ENCODE assay signal across 8 cellular contexts in genomic region chr7:34996423-34997090, GRCh38. TPM values are rescaled to one million over a fixed set of nuclear protein-coding genes. Genes with fewer than 3 reads are reported as not detected.
DNase-seq lines count a peak whose midpoint lies in the region; ATAC-seq, FAIRE-seq and TF ChIP-seq lines count a peak whose summit lies in the region.
"Not testable (repeated sequence)": the region's sequence is repeated elsewhere in the genome, so short reads cannot be mapped to it uniquely, and the experiment has no call there.

No MANE protein-coding gene starts in this region.

- not testable (repeated sequence) for TF ChIP-seq CTCF in Calu3 (IDR thresholded peaks at IDR 0.05; ENCODE audit: unreplicated experiment); GM12878 (IDR thresholded peaks at IDR 0.05 in 2 of 3, conservative IDR thresholded peaks at IDR 0.05 in 1 of 3; ENCODE audit: control insufficient read depth in 2 of 3, extremely low read depth in 1 of 3, insufficient read depth in 1 of 3, low read depth in 3 of 3, low read length in 3 of 3); nephron progenitor cell (IDR thresholded peaks at IDR 0.05)

- not testable (repeated sequence) for H3K4me3 ChIP-seq in MG63, GM12878

- TF ChIP-seq POLR2A in GM12878 (IDR thresholded peaks at IDR 0.05; ENCODE audit: low read depth, low read length) = not testable (repeated sequence)

- not testable (repeated sequence) for H3K4me3 Mint-ChIP-seq in Calu3 (ENCODE audit: low read depth, unreplicated experiment); nephron progenitor cell

- not testable (repeated sequence) for H3K9me3 Mint-ChIP-seq in Calu3 (ENCODE audit: low read depth, unreplicated experiment); nephron progenitor cell

- DNase-seq in Calu3; GM12878 (ENCODE audit: low read depth, low spot score); nephron progenitor cell: not testable (repeated sequence)
- peak; percentile 7 for DNase-seq in MG63

- not testable (repeated sequence) for TF ChIP-seq EP300 in GM12878 (IDR thresholded peaks at IDR 0.05; ENCODE audit: borderline replicate concordance in 1 of 2, control insufficient read depth in 1 of 2, low read depth in 2 of 2, low read length in 2 of 2)

- not testable (repeated sequence) for H3K27me3 ChIP-seq in MG63; GM12878 (replicated peaks in 1 of 2; ENCODE audit: control insufficient read depth in 2 of 2, insufficient read depth in 2 of 2, low read length in 1 of 2)

- not testable (repeated sequence) for H2AFZ ChIP-seq in GM12878 (ENCODE audit: control insufficient read depth, low read depth, low read length)

- H3K36me3 Mint-ChIP-seq in Calu3 (ENCODE audit: insufficient read depth, unreplicated experiment) (peaks cover 15% of the 10 kb centered on the region), nephron progenitor cell (ENCODE audit: low read depth) (peaks cover 38% of the 10 kb centered on the region)

- intact Hi-C loops in Calu3 (cut with micrococcal nuclease; ENCODE audit: unreplicated experiment); GM12878 (cut with micrococcal nuclease; ENCODE audit: unreplicated experiment): not testable (repeated sequence)

- not testable (repeated sequence) for H3K4me1 ChIP-seq in GM12878 (ENCODE audit: control insufficient read depth, insufficient read depth, low read length)

- H4K20me1 ChIP-seq in GM12878 (ENCODE audit: control insufficient read depth, insufficient read depth) = not testable (repeated sequence)

- not testable (repeated sequence) for H3K27me3 Mint-ChIP-seq in Calu3 (ENCODE audit: unreplicated experiment); nephron progenitor cell (ENCODE audit: low read depth, poor library complexity)

- TF ChIP-seq RAD21 in GM12878 (IDR thresholded peaks at IDR 0.05; ENCODE audit: insufficient read depth, low read depth, low read length) = not testable (repeated sequence)

- CTCF ChIA-PET in Calu3 (lab: Charles Lee) = interaction anchor here (0.7 kb wide), 1 partner anchor 209 kb away, joined by 4 read pairs; no protein-coding TSS in a partner anchor
- CTCF ChIA-PET in GM12878 (lab: Yijun Ruan, JAX) = interaction anchor here (1.7 kb wide), 1 partner anchor 37 kb away, joined by 4 read pairs; no protein-coding TSS in a partner anchor

- in situ Hi-C loops in GM12878 (cut with MboI) = not testable (repeated sequence)

- RAD21 ChIA-PET in GM12878 (lab: Charles Lee; ENCODE audit: unreplicated experiment) = not testable (repeated sequence)

- not testable (repeated sequence) for H3K36me3 ChIP-seq in MG63; GM12878 (ENCODE audit: control insufficient read depth in 2 of 2, insufficient read depth in 2 of 2, low read length in 1 of 2)

- not testable (repeated sequence) for H3K9me3 ChIP-seq in MG63; GM12878 (replicated peaks; ENCODE audit: control insufficient read depth, insufficient read depth, low read length)

- not testable (repeated sequence) for H3K27ac ChIP-seq in GM12878 (ENCODE audit: control insufficient read depth, insufficient read depth)

- POLR2A ChIA-PET in GM12878 (lab: Charles Lee) = not testable (repeated sequence)

- ATAC-seq in GM18907 (IDR thresholded peaks at IDR 0.05; ENCODE audit: unreplicated experiment) (peak; percentile 53), GM21786 (IDR thresholded peaks at IDR 0.05; ENCODE audit: unreplicated experiment) (peak; percentile 48), HG03025 (IDR thresholded peaks at IDR 0.05; ENCODE audit: low FRiP score, unreplicated experiment) (peak; percentile 59), SK-N-SH treated with all-trans-retinoic acid at 6 μM for 48 hours (peak; percentile 53), GM12878 (peak; percentile 65)

- not testable (repeated sequence) for H3K4me2 ChIP-seq in GM12878 (ENCODE audit: control insufficient read depth, insufficient read depth)

- H3K79me2 ChIP-seq in GM12878 (ENCODE audit: control insufficient read depth, insufficient read depth, low read length) = not testable (repeated sequence)

- BruUV-seq in Calu3 (replicated peaks; lab: Mats Ljungman, UMichigan); GM12878 (replicated peaks; lab: Mats Ljungman, UMichigan): not testable (repeated sequence)

- FAIRE-seq in GM12878 (lab: Jason Lieb, UNC) = peak; percentile 85

- peak overlapping the region; percentile 3 for H3K27ac Mint-ChIP-seq in Calu3 (ENCODE audit: unreplicated experiment)
- H3K27ac Mint-ChIP-seq in nephron progenitor cell = peak overlapping the region; percentile 30

- H3K4me1 Mint-ChIP-seq in Calu3 (ENCODE audit: low read depth, unreplicated experiment) = peaks cover 67% of the 10 kb centered on the region
- H3K4me1 Mint-ChIP-seq in nephron progenitor cell = peaks cover 28% of the 10 kb centered on the region

- 33% methylated on average over 2 of the region's 5 CpGs for WGBS in GM12878 (ENCODE audit: insufficient coverage, insufficient replicate concordance, low lambda C conversion rate, missing lambda C conversion rate)

- SMC1A ChIA-PET in GM12878 (lab: Charles Lee; ENCODE audit: uncharacterized antibody, unreplicated experiment) = not testable (repeated sequence)

- not testable (repeated sequence) for H3K9ac ChIP-seq in GM12878 (ENCODE audit: control insufficient read depth, insufficient read depth, low read length)

TF ChIP-seq in GM12878, 131 proteins besides CTCF, POLR2A, EP300 and RAD21:
- TF ChIP-seq SPI1 (IDR thresholded peaks at IDR 0.05; ENCODE audit: borderline replicate concordance, insufficient read depth, low read depth, low read length) = peak; percentile 29; the same call in 1 of the 2 replicates

RNA-seq across cellular contexts. Expression of gene DPY19L1, which starts 40.7 kb away (rescaled TPM):
- total RNA-seq in Calu3 (2022) (88.1 and 90.4 TPM in 2 replicates), GM12878 (2014; rRNA removed) (4.0 and 5.8 TPM in 2 replicates), GM12878 (2014; rRNA removed; fragmentation: Illumina TruSeq; extraction: Trizol) (4.8 and 6.2 TPM in 2 replicates), GM12878 (2021) (5.5 and 6.4 TPM in 2 replicates)
- 13.3 and 22.2 TPM in 2 replicates for total RNA-seq in MG63 (2014; rRNA removed; shearing (Covaris generic); ENCODE audit: low replicate concordance)
- total RNA-seq in GM12878 (2013; cell fraction: nucleolus; rRNA removed) = 17.5 and 23.3 TPM in 2 replicates
- 0.76 TPM for polyA plus RNA-seq in GM12878 (2011; ENCODE audit: low read depth)
- polyA plus RNA-seq in GM12878 (2011; rRNA removed) (35.4 and 70.7 TPM in 2 replicates), GM12878 (2014; fragmentation: Illumina TruSeq; extraction: Trizol) (5.1 and 6.9 TPM in 2 replicates), GM12878 (2014; fragmentation: Nextera tagmentation; extraction: Ambion mirVana) (under 1 TPM; 0.47 to 0.93 TPM), GM12878 (2014; rRNA removed) (3.0 and 3.5 TPM in 2 replicates), GM12878 (2016; fragmentation: Nextera tagmentation; extraction: Ambion mirVana) (1 to 10 TPM in 1 of 2 experiments, under 1 TPM in 1; 0.63 to 1.6 TPM)
- polyA plus RNA-seq in GM12878 (2011; cell fraction: cytosol; rRNA removed) = 10.3 and 11.8 TPM in 2 replicates
- 11.5 and 14.2 TPM in 2 replicates for polyA plus RNA-seq in GM12878 (2011; cell fraction: nucleus; rRNA removed)
- 1.4 and 2.0 TPM in 2 replicates for polyA plus RNA-seq in GM12878 (2012)
- 19.5 and 25.2 TPM in 2 replicates for polyA minus RNA-seq in GM12878 (2011; rRNA and poly(A)+ RNA removed)
- 8.2 and 11.3 TPM in 2 replicates for polyA minus RNA-seq in GM12878 (2011; cell fraction: cytosol; rRNA and poly(A)+ RNA removed)
- 12.3 and 20.5 TPM in 2 replicates for polyA minus RNA-seq in GM12878 (2011; cell fraction: nucleus; rRNA and poly(A)+ RNA removed)
